In the genomic region with DNA sequence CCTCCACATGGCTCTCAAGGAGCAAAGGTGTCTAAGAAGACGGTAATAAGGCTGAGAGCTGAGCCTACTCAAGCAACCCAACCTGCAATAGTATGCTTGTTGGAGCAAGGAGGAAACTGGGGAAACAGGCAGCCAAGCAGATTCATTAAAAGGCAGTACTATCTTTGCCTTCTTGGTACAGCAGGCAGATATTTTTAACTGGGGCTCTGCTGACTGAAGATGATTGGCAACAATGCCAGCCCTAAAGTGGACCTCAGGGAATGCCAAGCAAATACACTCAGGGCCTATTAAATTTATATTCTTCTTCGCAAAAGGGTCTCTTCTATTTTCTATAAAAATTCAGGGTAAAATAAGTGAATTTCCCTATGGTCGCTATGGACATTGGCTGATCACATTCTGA, we compare ENCODE assay signal across 25 cellular contexts.
"Had no signal": no experiment of that assay in that cellular context is flagged by ENCODE, and none has a peak within 500 bp of the region (broad histone marks: within the 10 kb centered on the region; RNA-seq: fewer than 3 reads in every experiment).

No MANE protein-coding gene starts in this region.

- DNase-seq: nephron progenitor cell; nucleus accumbens; pancreas; retina; right cardiac atrium; right lobe of liver; sigmoid colon; small intestine; stimulated activated CD4-positive, alpha-beta T cell treated with anti-CD3 and anti-CD28 coated beads, Interleukin-15, amount 100 ng/mL, for 24 hours; stimulated activated CD4-positive, alpha-beta T cell treated with anti-CD3 and anti-CD28 coated beads, Interleukin-2, amount 100 ng/mL, for 24 hours; stimulated activated CD4-positive, alpha-beta T cell treated with anti-CD3 and anti-CD28 coated beads, Interleukin-2, amount 100 ng/mL, for 48 hours; stimulated activated CD4-positive, alpha-beta T cell treated with anti-CD3 and anti-CD28 coated beads, Interleukin-4, amount 100 ng/mL, for 24 hours; stimulated activated naive B cell treated with anti-CD40 and anti-IgM and Interleukin-4, amounts not matched to agents 10 μg/mL and 1 μg/mL and 100 μg/mL, for 72 hours; stimulated activated naive CD4-positive, alpha-beta T cell treated with Interleukin-2 at 50 U/mL for 16 hours; stomach; thyroid gland; trophoblast cell; upper lobe of left lung had no signal

- ATAC-seq: natural killer cell treated with Interleukin-12 subunit alpha and Interleukin-12 subunit beta and Interleukin-15 and Interleukin-18, amount 100 ng/mL, for 72 hours; pancreas; right lobe of liver; stimulated activated effector memory CD8-positive, alpha-beta T cell treated with anti-CD3 and anti-CD28 coated beads, Interleukin-12 subunit alpha, Interleukin-12 subunit beta, amount 100 ng/mL, for 72 hours; stimulated activated naive B cell treated with anti-CD40 and anti-IgM and Interleukin-4, amounts not matched to agents 10 μg/mL and 1 μg/mL and 100 μg/mL, for 72 hours had no signal

- H3K4me1 ChIP-seq: pancreas, prostate gland, right lobe of liver, sigmoid colon, stomach, thyroid gland, tibial nerve, upper lobe of left lung, vagina had no signal

- H3K9me3 ChIP-seq: neutrophil, pancreas, prostate gland, right lobe of liver, sigmoid colon, thoracic aorta, thyroid gland, tibial nerve, upper lobe of left lung, vagina had no signal

- H3K36me3 ChIP-seq: neutrophil, pancreas, prostate gland, right lobe of liver, sigmoid colon, stomach, thoracic aorta, thyroid gland, tibial nerve, upper lobe of left lung, vagina had no signal

- H3K4me3 ChIP-seq: pancreas, prostate gland, right lobe of liver, sigmoid colon, stomach, thoracic aorta, thyroid gland, tibial nerve, upper lobe of left lung, vagina had no signal

- H3K27ac ChIP-seq: neutrophil, pancreas, prostate gland, right lobe of liver, sigmoid colon, stomach, thoracic aorta, thyroid gland, tibial nerve, upper lobe of left lung, vagina had no signal

- H3K27me3 ChIP-seq: neutrophil, pancreas, right lobe of liver, sigmoid colon, stomach, thyroid gland, tibial nerve, upper lobe of left lung, vagina had no signal
